Comparison of ENCODE assay signal across 8 cellular contexts in genomic region chr19:13103585-13103923, GRCh38. TPM values are rescaled to one million over a fixed set of nuclear protein-coding genes. Genes with fewer than 3 reads are reported as not detected.
DNase-seq lines count a peak whose midpoint lies in the region; ATAC-seq and TF ChIP-seq lines count a peak whose summit lies in the region.

No MANE protein-coding gene starts in this region.

- H3K4me3 Mint-ChIP-seq in T-cell = peak overlapping the region; percentile 79 to 89 (median 89)

- no peak overlapping the region for H3K4me3 ChIP-seq in gastroesophageal sphincter
- peak overlapping the region in 2 of 5 donors; percentile 69 to 76 for H3K4me3 ChIP-seq in subcutaneous abdominal adipose tissue (ENCODE audit: low read depth in 1 of 5, low read length in 5 of 5)

- H3K9ac ChIP-seq in subcutaneous abdominal adipose tissue (ENCODE audit: low read length in 5 of 5) = peak overlapping the region in 1 of 5 donors; percentile 83

- H3K9me3 Mint-ChIP-seq in T-cell = no peaks in the 10 kb centered on the region

- H3K36me3 Mint-ChIP-seq in T-cell = peaks cover 5% of the 10 kb centered on the region

- H3K9me3 ChIP-seq in gastroesophageal sphincter (no peaks in the 10 kb centered on the region), subcutaneous abdominal adipose tissue (ENCODE audit: control insufficient read depth in 5 of 5, low read length in 5 of 5) (no peaks in the 10 kb centered on the region)

- CTCF ChIA-PET in T-cell (lab: Charles Lee) = interaction anchor here in 1 of 2 donors (1.8 kb wide), 1 partner anchor 14 kb away, joined by 6 read pairs; the partner anchor contains the start of gene NACC1

- no peak for TF ChIP-seq CTCF in gastroesophageal sphincter (IDR thresholded peaks at IDR 0.05)

- H3K27me3 Mint-ChIP-seq in T-cell = peaks cover 0 to 1% of the 10 kb centered on the region in 2 donors

- peak overlapping the region; percentile 80 to 88 for H3K27ac Mint-ChIP-seq in T-cell

- POLR2A ChIA-PET in T-cell (lab: Charles Lee) = no interaction called here

- H3K27me3 ChIP-seq in gastroesophageal sphincter (peaks cover 5% of the 10 kb centered on the region), subcutaneous abdominal adipose tissue (ENCODE audit: control insufficient read depth in 5 of 5, insufficient read depth in 4 of 5, low read length in 5 of 5) (no peaks in the 10 kb centered on the region)

- H3K4me1 ChIP-seq in gastroesophageal sphincter = peaks cover 0 to 64% (median 13%) of the 10 kb centered on the region in 3 donors
- peaks cover 0 to 66% (median 55%) of the 10 kb centered on the region in 5 donors for H3K4me1 ChIP-seq in subcutaneous abdominal adipose tissue (ENCODE audit: control insufficient read depth in 5 of 5, insufficient read depth in 5 of 5, low read length in 5 of 5)

- DNase-seq in SIG-M5 treated with dmso at 0.1 percent for 504 hours (lab: John Stamatoyannopoulos, UW; ENCODE audit: unreplicated experiment) (peak; percentile 63), SIG-M5 (lab: John Stamatoyannopoulos, UW) (no peak), T-cell (no peak), cerebellum (ENCODE audit: low spot score) (no peak)

- H3K4me1 Mint-ChIP-seq in T-cell = peaks cover 36 to 48% (median 40%) of the 10 kb centered on the region in 3 donors

- no peak for ATAC-seq in T-cell (replicated peaks in 1 of 4)
- ATAC-seq in gastroesophageal sphincter = no peak
- ATAC-seq in GM18858 (IDR thresholded peaks at IDR 0.05; ENCODE audit: unreplicated experiment) = no peak
- ATAC-seq in HG02642 (IDR thresholded peaks at IDR 0.05; ENCODE audit: poor library complexity, unreplicated experiment) = no peak

- peaks cover 0 to 23% of the 10 kb centered on the region in 2 donors for H3K36me3 ChIP-seq in gastroesophageal sphincter
- peaks cover 0 to 13% (median 11%) of the 10 kb centered on the region in 5 donors for H3K36me3 ChIP-seq in subcutaneous abdominal adipose tissue (ENCODE audit: control insufficient read depth in 5 of 5, insufficient read depth in 5 of 5, low read length in 5 of 5)

- no peak for TF ChIP-seq EP300 in gastroesophageal sphincter (IDR thresholded peaks at IDR 0.05)

- TF ChIP-seq POLR2A in gastroesophageal sphincter (IDR thresholded peaks at IDR 0.05) = no peak

- WGBS in gastroesophageal sphincter (ENCODE audit: low coverage in 1 of 2), 2 donors = 88 to 100% methylated on average over 1 of the region's 5 CpGs

- peak overlapping the region in 3 of 4 donors; percentile 69 to 89 (median 85) for H3K27ac ChIP-seq in gastroesophageal sphincter
- peak overlapping the region; percentile 75 for H3K27ac ChIP-seq in subcutaneous abdominal adipose tissue (ENCODE audit: low read depth, low read length)

RNA-seq across cellular contexts. Expression of gene LYL1, which starts 0.9 kb away (rescaled TPM):
- 10 to 100 TPM in 3 of 5 donors, 1 to 10 TPM in 2; 3.4 to 20.6 (median 15.4) TPM for total RNA-seq in T-cell
- total RNA-seq in gastroesophageal sphincter = 10 to 100 TPM in 2 of 4 donors, 1 to 10 TPM in 2; 9.9 to 11.8 (median 10.8) TPM
- 3.1 TPM for total RNA-seq in cerebellum

RNA-seq across cellular contexts. Expression of gene TRMT1, which starts 13.0 kb away (rescaled TPM):
- 100 to 1,000 TPM in 2 of 5 donors, 10 to 100 TPM in 3; 68.9 to 121 (median 95.6) TPM for total RNA-seq in T-cell
- 10 to 100 TPM; 25.7 to 30.0 (median 28.7) TPM for total RNA-seq in gastroesophageal sphincter
- total RNA-seq in cerebellum = 14.1 TPM

RNA-seq across cellular contexts. Expression of gene NACC1, which starts 14.5 kb away (rescaled TPM):
- total RNA-seq in T-cell = 10 to 100 TPM; 23.8 to 44.9 (median 38.1) TPM
- total RNA-seq in gastroesophageal sphincter = 10 to 100 TPM; 23.8 to 55.2 (median 26.2) TPM
- 10.5 TPM for total RNA-seq in cerebellum

RNA-seq across cellular contexts. Expression of gene STX10, which starts 46.6 kb away (rescaled TPM):
- 10 to 100 TPM; 43.8 to 89.6 (median 67.3) TPM for total RNA-seq in T-cell
- total RNA-seq in gastroesophageal sphincter = 10 to 100 TPM; 45.1 to 69.0 (median 53.0) TPM
- total RNA-seq in cerebellum = 19.7 TPM

RNA-seq across cellular contexts. Expression of gene IER2, which starts 46.7 kb away (rescaled TPM):
- total RNA-seq in T-cell = 100 to 1,000 TPM; 165 to 413 (median 196) TPM
- total RNA-seq in gastroesophageal sphincter = 10 to 100 TPM; 33.8 to 62.1 (median 48.0) TPM
- total RNA-seq in cerebellum = 10.3 TPM
